1 cellular context compared by ENCODE assay signal in genomic region chr4:100738388-100739165, GRCh38.
TF ChIP-seq lines count a peak whose summit lies in the region.

No MANE protein-coding gene starts in this region.

TF ChIP-seq in WTC11, 78 proteins besides CTCF, POLR2A, EP300 and RAD21 (continued from another document):
- TF ChIP-seq AR (CRISPR knock-in tag; IDR thresholded peaks at IDR 0.05), result no peak
- no peak for TF ChIP-seq MAX (CRISPR knock-in tag; IDR thresholded peaks at IDR 0.05)
